In the genomic region with DNA sequence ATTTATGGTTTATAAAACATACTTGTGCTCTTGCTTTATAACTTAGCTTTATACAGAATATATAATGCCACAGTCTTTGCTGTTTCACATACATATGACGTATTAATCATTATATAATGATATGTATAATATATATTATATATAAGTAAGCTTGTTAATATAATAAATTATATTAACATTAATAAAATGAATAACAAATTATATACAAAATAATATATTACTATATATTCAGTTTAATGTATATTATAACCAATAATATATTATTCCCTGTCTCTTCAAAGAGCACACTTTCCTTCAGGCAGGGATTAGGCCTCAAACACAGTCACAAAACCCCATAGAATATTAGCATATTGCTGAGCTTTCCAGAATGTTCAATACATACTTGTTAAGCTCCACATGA, we compare ENCODE assay signal across 19 cellular contexts.
A peak's percentile ranks its signal among the peaks of the same experiment; 100 is the strongest.
DNase-seq lines count a peak whose midpoint lies in the region; ATAC-seq and TF ChIP-seq lines count a peak whose summit lies in the region.
"Had no signal": no experiment of that assay in that cellular context is flagged by ENCODE, and none has a peak within 500 bp of the region (broad histone marks: within the 10 kb centered on the region; RNA-seq: fewer than 3 reads in every experiment).

No MANE protein-coding gene starts in this region.

- no peaks in the 10 kb centered on the region for H3K79me2 ChIP-seq in KMS-11 (ENCODE audit: insufficient read depth, low read depth)
- H3K79me2 ChIP-seq in osteoblast (ENCODE audit: insufficient read depth, low read length), result no peaks in the 10 kb centered on the region

- peak; percentile 13 for DNase-seq in A673 (ENCODE audit: low spot score)
- no peak for DNase-seq in dorsolateral prefrontal cortex
- DNase-seq in osteoblast (ENCODE audit: insufficient read length, low spot score, missing footprints), result no peak
- DNase-seq in T-cell, result no peak
- DNase-seq in NCI-H1105 (lab: John Stamatoyannopoulos, UW), result no peak
- no peak for DNase-seq in DMS79 (lab: John Stamatoyannopoulos, UW)
- DNase-seq: ACHN, AML-193, KG1, NCI-H1092, NCI-H1694 treated with DMSO at 0.1 percent for 48 hours, NCI-H2107, NCI-H2227 treated with DMSO at 0.1 percent for 48 hours, NCI-H524 treated with DMSO at 0.1 percent for 48 hours, SIG-M5 had no signal

- POLR2A ChIA-PET in A673 (lab: Charles Lee; ENCODE audit: low non-redundant PET) (no interaction called here), T-cell (lab: Charles Lee) (no interaction called here)

- H3K27ac ChIP-seq in A673 (ENCODE audit: low read depth, low read length, poor library complexity, severe bottlenecking), result no peak overlapping the region
- no peak overlapping the region for H3K27ac ChIP-seq in KMS-11
- H3K27ac ChIP-seq in dorsolateral prefrontal cortex, result peak overlapping the region in 15 of 59 donors; percentile 2 to 78 (median 20)
- H3K27ac ChIP-seq in osteoblast (ENCODE audit: low read depth, low read length), result no peak overlapping the region
- H3K27ac ChIP-seq: HL-60 had no signal

- no TSS peak for BruUV-seq in A673 (replicated peaks; lab: Mats Ljungman, UMichigan)

- no peaks in the 10 kb centered on the region for H3K36me3 ChIP-seq in A673 (ENCODE audit: insufficient read depth, low read length, poor library complexity, severe bottlenecking)
- H3K36me3 ChIP-seq in KMS-11 (ENCODE audit: insufficient read depth), result no peaks in the 10 kb centered on the region
- no peaks in the 10 kb centered on the region for H3K36me3 ChIP-seq in osteoblast (ENCODE audit: insufficient read depth, low read length)

- ATAC-seq in T-cell (replicated peaks in 1 of 4) (no peak), HG03378 (IDR thresholded peaks at IDR 0.05; ENCODE audit: unreplicated experiment) (no peak)

- H3K4me1 Mint-ChIP-seq in T-cell, result no peaks in the 10 kb centered on the region
- H3K4me1 Mint-ChIP-seq: CD14-positive monocyte had no signal

- H3K36me3 Mint-ChIP-seq in T-cell, result no peaks in the 10 kb centered on the region
- H3K36me3 Mint-ChIP-seq: CD14-positive monocyte had no signal

- CTCF ChIA-PET in A673 (lab: Charles Lee) (interaction anchor here (1.0 kb wide), 1 partner anchor 704 kb away, joined by 3 read pairs; no protein-coding TSS in a partner anchor), T-cell (lab: Charles Lee) (interaction anchor here in 1 of 2 donors (0.6 kb wide), 1 partner anchor 9 kb away, joined by 3 read pairs; no protein-coding TSS in a partner anchor)

- H3K27me3 Mint-ChIP-seq in T-cell, result no peaks in the 10 kb centered on the region

- no peaks in the 10 kb centered on the region for H3K9me3 ChIP-seq in A673 (ENCODE audit: low read depth, low read length, poor library complexity, severe bottlenecking)
- H3K9me3 ChIP-seq in osteoblast (ENCODE audit: low read depth, low read length), result no peaks in the 10 kb centered on the region

- H3K9ac ChIP-seq in KMS-11, result no peak overlapping the region

- H3K4me1 ChIP-seq in A673 (ENCODE audit: insufficient read depth, low read length, poor library complexity, severe bottlenecking) (peaks cover 31% of the 10 kb centered on the region), KMS-11 (ENCODE audit: low read depth, poor library complexity, severe bottlenecking) (no peaks in the 10 kb centered on the region), osteoblast (ENCODE audit: insufficient read depth, low read length) (no peaks in the 10 kb centered on the region)

- H3K27me3 ChIP-seq in A673 (replicated peaks; ENCODE audit: insufficient read depth, low read depth, low read length, poor library complexity) (no peaks in the 10 kb centered on the region), KMS-11 (ENCODE audit: insufficient read depth, low read depth) (no peaks in the 10 kb centered on the region), dorsolateral prefrontal cortex (no peaks in the 10 kb centered on the region), osteoblast (ENCODE audit: insufficient read depth, low read length) (no peaks in the 10 kb centered on the region)

- H2AFZ ChIP-seq in KMS-11 (ENCODE audit: low read depth), result peak overlapping the region; percentile 30; the same call in 1 of the 2 replicates
- no peak overlapping the region for H2AFZ ChIP-seq in osteoblast (ENCODE audit: low read length)

- H3K4me3 Mint-ChIP-seq in T-cell, result no peak overlapping the region
- H3K4me3 Mint-ChIP-seq: CD14-positive monocyte had no signal

- no peak for TF ChIP-seq CTCF in A673 (conservative IDR thresholded peaks at IDR 0.05; ENCODE audit: low read depth, low read length)
- TF ChIP-seq CTCF in KMS-11 (conservative IDR thresholded peaks at IDR 0.05; ENCODE audit: low read depth, low read length), result no peak
- no peak for TF ChIP-seq CTCF in dorsolateral prefrontal cortex (IDR thresholded peaks at IDR 0.05 in 54 of 56, conservative IDR thresholded peaks at IDR 0.05 in 2 of 56; ENCODE audit: low read depth in 1 of 56, partially characterized antibody in 56 of 56)
- TF ChIP-seq CTCF in osteoblast (IDR thresholded peaks at IDR 0.05; ENCODE audit: extremely low read depth, low read depth, low read length), result no peak

- no peak overlapping the region for H3K27ac Mint-ChIP-seq in T-cell
- H3K27ac Mint-ChIP-seq: CD14-positive monocyte had no signal

- H3K9me3 Mint-ChIP-seq in T-cell, result peaks cover 0 to 9% (median 2%) of the 10 kb centered on the region in 3 donors

- H3K4me2 ChIP-seq in KMS-11, result no peak overlapping the region
- peak overlapping the region; percentile 48 for H3K4me2 ChIP-seq in osteoblast (ENCODE audit: insufficient read depth, low read length)

- intact Hi-C loops in A673 (cut with micrococcal nuclease; ENCODE audit: unreplicated experiment) (no loop called here), dorsolateral prefrontal cortex (cut with DNase I) (no loop called here)

- H3K4me3 ChIP-seq in A673 (ENCODE audit: low read depth, low read length, poor library complexity, severe bottlenecking), result no peak overlapping the region
- H3K4me3 ChIP-seq in KMS-11 (IDR thresholded peaks at IDR 0.05; ENCODE audit: insufficient read depth, low read depth, low read length), result no peak overlapping the region
- H3K4me3 ChIP-seq in dorsolateral prefrontal cortex, result peak overlapping the region in 50 of 59 donors; percentile 1 to 55 (median 30)
- H3K4me3 ChIP-seq in osteoblast (ENCODE audit: insufficient read depth, low read length), result no peak overlapping the region

- H4K20me1 ChIP-seq in KMS-11 (ENCODE audit: insufficient read depth) (no peaks in the 10 kb centered on the region), osteoblast (ENCODE audit: insufficient read depth, low read length) (no peaks in the 10 kb centered on the region)

Comparison
In these comparisons a context has a peak if more than half of its experiments do, and no peak if none do; other contexts are left out.
1. H3K4me3 ChIP-seq: peak in dorsolateral prefrontal cortex (50 of 59); none in A673 (single experiment), KMS-11 (single experiment) and osteoblast (single experiment).